In the genomic region with DNA sequence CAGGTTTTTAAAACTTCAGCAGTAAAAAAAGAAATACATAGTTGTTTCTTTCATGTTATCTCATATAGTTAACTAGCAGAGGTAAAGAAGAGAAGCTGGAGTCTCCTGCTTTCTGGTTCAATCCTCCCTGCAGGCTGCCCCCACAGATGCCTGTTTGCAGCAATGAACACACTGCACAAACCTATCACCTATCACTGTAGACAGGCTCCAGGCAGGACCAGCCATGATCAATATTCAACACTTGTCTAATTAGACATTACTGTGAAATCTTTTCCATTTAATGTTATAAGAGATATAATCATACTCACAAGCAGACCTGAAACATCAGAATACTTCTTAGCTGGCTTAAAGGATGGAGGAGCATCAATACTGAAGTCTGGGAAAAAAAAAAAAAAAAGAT, we compare ENCODE assay signal across 1 cellular context.
A peak's percentile ranks its signal among the peaks of the same experiment; 100 is the strongest.
TF ChIP-seq lines count a peak whose summit lies in the region.

No MANE protein-coding gene starts in this region.

TF ChIP-seq in HepG2, 621 proteins besides CTCF, POLR2A, EP300 and RAD21:
- TF ChIP-seq ZNF17 (CRISPR knock-in tag; IDR thresholded peaks at IDR 0.05) = no peak
- no peak for TF ChIP-seq ZNF629 (CRISPR knock-in tag; conservative IDR thresholded peaks at IDR 0.05)
- peak; percentile 39; the same call in 1 of the 2 replicates for TF ChIP-seq ZNF335 (CRISPR knock-in tag; IDR thresholded peaks at IDR 0.05)
- TF ChIP-seq, protein P1, sequence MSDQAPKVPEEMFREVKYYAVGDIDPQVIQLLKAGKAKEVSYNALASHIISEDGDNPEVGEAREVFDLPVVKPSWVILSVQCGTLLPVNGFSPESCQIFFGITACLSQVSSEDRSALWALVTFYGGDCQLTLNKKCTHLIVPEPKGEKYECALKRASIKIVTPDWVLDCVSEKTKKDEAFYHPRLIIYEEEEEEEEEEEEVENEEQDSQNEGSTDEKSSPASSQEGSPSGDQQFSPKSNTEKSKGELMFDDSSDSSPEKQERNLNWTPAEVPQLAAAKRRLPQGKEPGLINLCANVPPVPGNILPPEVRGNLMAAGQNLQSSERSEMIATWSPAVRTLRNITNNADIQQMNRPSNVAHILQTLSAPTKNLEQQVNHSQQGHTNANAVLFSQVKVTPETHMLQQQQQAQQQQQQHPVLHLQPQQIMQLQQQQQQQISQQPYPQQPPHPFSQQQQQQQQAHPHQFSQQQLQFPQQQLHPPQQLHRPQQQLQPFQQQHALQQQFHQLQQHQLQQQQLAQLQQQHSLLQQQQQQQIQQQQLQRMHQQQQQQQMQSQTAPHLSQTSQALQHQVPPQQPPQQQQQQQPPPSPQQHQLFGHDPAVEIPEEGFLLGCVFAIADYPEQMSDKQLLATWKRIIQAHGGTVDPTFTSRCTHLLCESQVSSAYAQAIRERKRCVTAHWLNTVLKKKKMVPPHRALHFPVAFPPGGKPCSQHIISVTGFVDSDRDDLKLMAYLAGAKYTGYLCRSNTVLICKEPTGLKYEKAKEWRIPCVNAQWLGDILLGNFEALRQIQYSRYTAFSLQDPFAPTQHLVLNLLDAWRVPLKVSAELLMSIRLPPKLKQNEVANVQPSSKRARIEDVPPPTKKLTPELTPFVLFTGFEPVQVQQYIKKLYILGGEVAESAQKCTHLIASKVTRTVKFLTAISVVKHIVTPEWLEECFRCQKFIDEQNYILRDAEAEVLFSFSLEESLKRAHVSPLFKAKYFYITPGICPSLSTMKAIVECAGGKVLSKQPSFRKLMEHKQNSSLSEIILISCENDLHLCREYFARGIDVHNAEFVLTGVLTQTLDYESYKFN (CRISPR knock-in tag; conservative IDR thresholded peaks at IDR 0.05) = no peak
- no peak for TF ChIP-seq ZFP36L1 (CRISPR knock-in tag; IDR thresholded peaks at IDR 0.05)
- TF ChIP-seq HOXA3 (CRISPR knock-in tag; IDR thresholded peaks at IDR 0.05) = no peak
- no peak for TF ChIP-seq ZC3H4 (CRISPR knock-in tag; IDR thresholded peaks at IDR 0.05; ENCODE audit: borderline replicate concordance)
- TF ChIP-seq TAF1 (CRISPR knock-in tag; IDR thresholded peaks at IDR 0.05) = peak; percentile 2; the same call in 1 of the 2 replicates
- no peak for TF ChIP-seq ZNF124 (CRISPR knock-in tag; IDR thresholded peaks at IDR 0.05)
- no peak for TF ChIP-seq ZZZ3 (CRISPR knock-in tag; IDR thresholded peaks at IDR 0.05; ENCODE audit: borderline replicate concordance)
- no peak for TF ChIP-seq SAP130 (CRISPR knock-in tag; IDR thresholded peaks at IDR 0.05; ENCODE audit: low read depth)
- TF ChIP-seq ZBTB1 (CRISPR knock-in tag; IDR thresholded peaks at IDR 0.05; ENCODE audit: borderline replicate concordance) = no peak
- TF ChIP-seq HDAC1 (CRISPR knock-in tag; IDR thresholded peaks at IDR 0.05) = no peak
- no peak for TF ChIP-seq SP1 (IDR thresholded peaks at IDR 0.05)
- TF ChIP-seq SP1 (CRISPR knock-in tag; IDR thresholded peaks at IDR 0.05) = no peak
- no peak for TF ChIP-seq KAT8 (CRISPR knock-in tag; IDR thresholded peaks at IDR 0.05)
- no peak for TF ChIP-seq NFATC3 (CRISPR knock-in tag; IDR thresholded peaks at IDR 0.05)
- 0 out of 2 replicates have a peak, but pooled peaks have one; percentile 4 for TF ChIP-seq RBFOX2 (IDR thresholded peaks at IDR 0.05; ENCODE audit: low read depth, low read length)
